10 cellular contexts compared by ENCODE assay signal in the genomic region with DNA sequence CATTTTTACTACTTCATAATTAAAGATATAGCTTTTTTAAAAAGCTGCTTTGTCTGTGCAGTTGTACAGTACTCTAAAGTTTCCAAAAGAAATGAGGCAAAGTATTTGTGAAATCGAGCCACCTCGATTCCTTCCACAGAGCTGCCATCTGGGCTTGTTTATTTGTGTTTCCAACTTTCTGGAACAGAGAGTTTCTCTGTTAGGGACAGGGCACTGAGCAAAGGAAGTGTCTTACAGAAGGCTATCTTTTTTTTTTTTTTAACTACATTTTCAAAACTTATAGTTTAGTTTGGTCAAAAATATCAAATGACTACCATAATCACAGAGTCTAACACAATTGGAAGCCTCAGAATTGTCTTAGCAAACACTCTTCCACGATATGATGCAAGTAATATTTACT. TPM values are rescaled to one million over a fixed set of nuclear protein-coding genes. Genes with fewer than 3 reads are reported as not detected.
DNase-seq lines count a peak whose midpoint lies in the region; ATAC-seq and TF ChIP-seq lines count a peak whose summit lies in the region.
"Had no signal": no experiment of that assay in that cellular context is flagged by ENCODE, and none has a peak within 500 bp of the region (broad histone marks: within the 10 kb centered on the region; RNA-seq: fewer than 3 reads in every experiment).

No MANE protein-coding gene starts in this region.

- peaks cover 4% of the 10 kb centered on the region for H3F3A ChIP-seq in GM23248 (ENCODE audit: insufficient read depth)

- no peak overlapping the region for H4K5ac ChIP-seq in mesendoderm (ENCODE audit: low read length)

- H3K27me3 ChIP-seq in GM23248 (replicated peaks; ENCODE audit: insufficient read depth) = no peaks in the 10 kb centered on the region
- no peaks in the 10 kb centered on the region for H3K27me3 ChIP-seq in mesendoderm (ENCODE audit: insufficient read depth, low read length, poor library complexity)

- H2BK120ac ChIP-seq in mesendoderm (ENCODE audit: low read depth, low read length) = no peak overlapping the region

- no peaks in the 10 kb centered on the region for H4K20me1 ChIP-seq in GM23248 (ENCODE audit: insufficient read depth)

- no peaks in the 10 kb centered on the region for H3K9me2 ChIP-seq in GM23248 (ENCODE audit: insufficient read depth)

- H2AK5ac ChIP-seq in mesendoderm (ENCODE audit: low read length) = no peak overlapping the region

- TF ChIP-seq CTCF in choroid plexus epithelial cell (conservative IDR thresholded peaks at IDR 0.05; ENCODE audit: low read depth, low read length) = no peak

- H3K4me2 ChIP-seq in GM23248 (ENCODE audit: unreplicated experiment) (peak overlapping the region; percentile 97), mesendoderm (ENCODE audit: low read length) (no peak overlapping the region)

- H3K9me3 ChIP-seq in GM23248 (ENCODE audit: low read depth) = no peaks in the 10 kb centered on the region

- H3K4me3 ChIP-seq in GM23248 (peak overlapping the region; percentile 85), choroid plexus epithelial cell (ENCODE audit: low read depth, low read length) (peak overlapping the region; percentile 63), skeletal muscle cell (ENCODE audit: low read depth, low read length) (peak overlapping the region; percentile 45), mesendoderm (ENCODE audit: low read length) (no peak overlapping the region)

- H3K9ac ChIP-seq in GM23248 = peak overlapping the region; percentile 96
- no peak overlapping the region for H3K9ac ChIP-seq in mesendoderm (ENCODE audit: low read length)

- no peak overlapping the region for H2BK15ac ChIP-seq in mesendoderm (replicated peaks; ENCODE audit: low read depth)

- in situ Hi-C loops in GM23248 (cut with MboI) = no loop called here

- H3K23ac ChIP-seq in mesendoderm (ENCODE audit: low read length) = no peak overlapping the region

- DNase-seq in GM23248 (peak; percentile 55), choroid plexus epithelial cell (ENCODE audit: low read depth) (peak; percentile 42), inferior parietal cortex (ENCODE audit: extremely low spot score) (peak; percentile 74), skeletal muscle cell (ENCODE audit: low read depth) (no peak), mesendoderm (no peak), COLO668 (lab: John Stamatoyannopoulos, UW; ENCODE audit: unreplicated experiment) (no peak), NCI-H524 (lab: John Stamatoyannopoulos, UW) (no peak)
- DNase-seq: CD8-positive, alpha-beta T cell; NCI-H526 had no signal

- H2BK5ac ChIP-seq in mesendoderm (ENCODE audit: low read length) = no peak overlapping the region

- no peak for ATAC-seq in HG03196 (IDR thresholded peaks at IDR 0.05; ENCODE audit: unreplicated experiment)
- ATAC-seq: CD8-positive, alpha-beta T cell had no signal

- H2AFZ ChIP-seq in GM23248 = peak overlapping the region; percentile 93

- H3K56ac ChIP-seq in mesendoderm (ENCODE audit: low read length) = no peak overlapping the region

- H3K4me1 ChIP-seq in GM23248 (ENCODE audit: insufficient read depth) (peaks cover 30% of the 10 kb centered on the region), mesendoderm (ENCODE audit: control insufficient read depth, low read depth, low read length) (peaks cover 3% of the 10 kb centered on the region)

- H3K18ac ChIP-seq in mesendoderm (ENCODE audit: low read length) = no peak overlapping the region

- peak overlapping the region; percentile 91 for H3K27ac ChIP-seq in GM23248
- no peak overlapping the region for H3K27ac ChIP-seq in mesendoderm (ENCODE audit: low read depth, low read length)

- no peak overlapping the region for H3K4ac ChIP-seq in mesendoderm (ENCODE audit: low read depth, low read length)

- H3K36me3 ChIP-seq in GM23248 (ENCODE audit: low read depth) (no peaks in the 10 kb centered on the region), mesendoderm (ENCODE audit: control insufficient read depth, insufficient read depth, low read length) (no peaks in the 10 kb centered on the region)

- H3K79me2 ChIP-seq in GM23248 (ENCODE audit: insufficient read depth) (no peaks in the 10 kb centered on the region), mesendoderm (ENCODE audit: control insufficient read depth, insufficient read depth, low read length) (no peaks in the 10 kb centered on the region)

- no peaks in the 10 kb centered on the region for H3K79me1 ChIP-seq in mesendoderm (ENCODE audit: low read length)

- 1 to 2% methylated on average over 3 of the region's 3 CpGs for WGBS in GM23248 (ENCODE audit: low coverage in 1 of 2, low lambda C conversion rate in 2 of 2, missing lambda C conversion rate in 2 of 2), 2 experiments
- no CpG with 5 or more reads among the region's 3 CpGs for WGBS in mesendoderm (ENCODE audit: extremely low coverage, insufficient coverage, low lambda C conversion rate)

- no peak overlapping the region for H4K8ac ChIP-seq in mesendoderm (ENCODE audit: low read depth, low read length)

RNA-seq across cellular contexts. Expression of gene RFTN2, which starts 0.8 kb away (rescaled TPM):
- 1.6 and 2.1 TPM in 2 replicates for total RNA-seq in GM23248 (2014; rRNA removed; shearing (Covaris generic))
- polyA plus RNA-seq in GM23248 (2016; fragmentation: Nextera tagmentation; extraction: Ambion mirVana) = 2.2 and 2.6 TPM in 2 replicates
- 0.42 TPM for polyA plus RNA-seq in mesendoderm (2013, experiment 1 of 2)
- 0.42 TPM for polyA plus RNA-seq in mesendoderm (2013, experiment 2 of 2)
- total RNA-seq: CD8-positive, alpha-beta T cell had no signal

RNA-seq across cellular contexts. Expression of gene MARS2, which starts 30.6 kb away (rescaled TPM):
- total RNA-seq in GM23248 (2014; rRNA removed; shearing (Covaris generic)) = 4.0 and 5.8 TPM in 2 replicates
- polyA plus RNA-seq in GM23248 (2016; fragmentation: Nextera tagmentation; extraction: Ambion mirVana) = 3.0 and 3.3 TPM in 2 replicates
- 18.6 TPM for polyA plus RNA-seq in mesendoderm (2013, experiment 1 of 2)
- polyA plus RNA-seq in mesendoderm (2013, experiment 2 of 2) = 19.2 TPM

Comparison
In these comparisons a context has a peak if more than half of its experiments do, and no peak if none do; other contexts are left out.
1. DNase-seq: peak in GM23248 (single experiment), choroid plexus epithelial cell (single experiment) and inferior parietal cortex (single experiment); none in skeletal muscle cell (single experiment), mesendoderm (single experiment), COLO668 (single experiment) and NCI-H524 (0 of 2).